ENCODE assay signal across 24 cellular contexts in genomic region chr14:104355101-104355691, GRCh38.
DNase-seq lines count a peak whose midpoint lies in the region; ATAC-seq, FAIRE-seq and TF ChIP-seq lines count a peak whose summit lies in the region.
"Had no signal": no experiment of that assay in that cellular context is flagged by ENCODE, and none has a peak within 500 bp of the region (broad histone marks: within the 10 kb centered on the region; RNA-seq: fewer than 3 reads in every experiment).

No MANE protein-coding gene starts in this region.

- TF ChIP-seq POLR2A in K562 (conservative IDR thresholded peaks at IDR 0.05), result no peak
- TF ChIP-seq POLR2A in suprapubic skin (IDR thresholded peaks at IDR 0.05), result no peak

- intact Hi-C loops in K562 (cut with micrococcal nuclease), result no loop called here

- no peaks in the 10 kb centered on the region for H3K9me3 Mint-ChIP-seq in activated naive CD8-positive, alpha-beta T cell treated with anti-CD3 and anti-CD28 coated beads, Interleukin-2, amount 10 ng/mL, durations not matched to agents 7 days and 5 days
- peaks cover 3% of the 10 kb centered on the region for H3K9me3 Mint-ChIP-seq in activated naive CD8-positive, alpha-beta T cell treated with anti-CD3 and anti-CD28 coated beads, Interleukin-2, amount 50 U/mL, for 24 hours
- peaks cover 5% of the 10 kb centered on the region for H3K9me3 Mint-ChIP-seq in endothelial cell (ENCODE audit: unreplicated experiment)
- H3K9me3 Mint-ChIP-seq: activated T-helper 1 cell treated with anti-CD3 and anti-CD28 coated beads, Interleukin-12 subunit alpha, Interleukin-12 subunit beta, Interleukin-2, Interleukin-4 antibody, amounts not matched to agents 30 ng/mL and 10 ng/mL and 1 ng/mL, durations not matched to agents 14 hours and 24 hours and 36 hours had no signal

- no peak for FAIRE-seq in K562 (lab: Jason Lieb, UNC)
- FAIRE-seq: H1, TTC549 had no signal

- CTCF ChIA-PET in K562 (lab: Yijun Ruan, JAX; ENCODE audit: low intra/inter-chr PET ratio), result no interaction called here

- H4K8ac ChIP-seq in mesendoderm (ENCODE audit: low read depth, low read length), result no peak overlapping the region

- no peak overlapping the region for H2BK120ac ChIP-seq in mesendoderm (ENCODE audit: low read depth, low read length)

- no peaks in the 10 kb centered on the region for H3K36me3 Mint-ChIP-seq in activated naive CD8-positive, alpha-beta T cell treated with anti-CD3 and anti-CD28 coated beads, Interleukin-2, amount 10 ng/mL, durations not matched to agents 7 days and 5 days
- H3K36me3 Mint-ChIP-seq in activated naive CD8-positive, alpha-beta T cell treated with anti-CD3 and anti-CD28 coated beads, Interleukin-2, amount 50 U/mL, for 24 hours (ENCODE audit: low read depth), result no peaks in the 10 kb centered on the region
- H3K36me3 Mint-ChIP-seq in endothelial cell (ENCODE audit: low read depth, unreplicated experiment), result no peaks in the 10 kb centered on the region
- H3K36me3 Mint-ChIP-seq: stimulated activated effector memory CD8-positive, alpha-beta T cell treated with anti-CD3 and anti-CD28 coated beads, Interleukin-12 subunit alpha, Interleukin-12 subunit beta, amount 100 ng/mL, for 72 hours had no signal

- no peaks in the 10 kb centered on the region for H3K79me1 ChIP-seq in mesendoderm (ENCODE audit: low read length)

- H3K9ac ChIP-seq in K562 (ENCODE audit: insufficient read depth in 1 of 2, low read depth in 2 of 2, low read length in 2 of 2) (no peak overlapping the region), mesendoderm (ENCODE audit: low read length) (no peak overlapping the region)
- H3K9ac ChIP-seq: BLaER1 treated with 17β-estradiol and CSF1 and Interleukin-3, amounts not matched to agents 10 nM and 100 nM had no signal

- H3K4me1 Mint-ChIP-seq in activated naive CD8-positive, alpha-beta T cell treated with anti-CD3 and anti-CD28 coated beads, Interleukin-2, amount 10 ng/mL, durations not matched to agents 7 days and 5 days, result no peaks in the 10 kb centered on the region
- no peaks in the 10 kb centered on the region for H3K4me1 Mint-ChIP-seq in activated naive CD8-positive, alpha-beta T cell treated with anti-CD3 and anti-CD28 coated beads, Interleukin-2, amount 50 U/mL, for 24 hours
- H3K4me1 Mint-ChIP-seq in endothelial cell (ENCODE audit: unreplicated experiment), result peaks cover 11% of the 10 kb centered on the region
- H3K4me1 Mint-ChIP-seq: stimulated activated effector memory CD8-positive, alpha-beta T cell treated with anti-CD3 and anti-CD28 coated beads, Interleukin-12 subunit alpha, Interleukin-12 subunit beta, amount 100 ng/mL, for 72 hours had no signal

- no peak overlapping the region for H2AFZ ChIP-seq in K562 (ENCODE audit: low read depth, low read length)

- H2BK5ac ChIP-seq in mesendoderm (ENCODE audit: low read length), result no peak overlapping the region

- no peak overlapping the region for H4K5ac ChIP-seq in mesendoderm (ENCODE audit: low read length)

- H3K27ac ChIP-seq in K562 (ENCODE audit: extremely low read depth, low read depth, low read length) (no peak overlapping the region), mesendoderm (ENCODE audit: low read depth, low read length) (no peak overlapping the region), suprapubic skin (no peak overlapping the region)
- H3K27ac ChIP-seq: BLaER1 treated with 17β-estradiol and CSF1 and Interleukin-3, amounts not matched to agents 10 nM and 100 nM; foreskin keratinocyte; SJSA1 had no signal

- no peak overlapping the region for H3K18ac ChIP-seq in mesendoderm (ENCODE audit: low read length)

- H3K56ac ChIP-seq in mesendoderm (ENCODE audit: low read length), result peak overlapping the region; percentile 7

- peaks cover 1% of the 10 kb centered on the region for H3K27me3 Mint-ChIP-seq in activated naive CD8-positive, alpha-beta T cell treated with anti-CD3 and anti-CD28 coated beads, Interleukin-2, amount 10 ng/mL, durations not matched to agents 7 days and 5 days
- H3K27me3 Mint-ChIP-seq in activated naive CD8-positive, alpha-beta T cell treated with anti-CD3 and anti-CD28 coated beads, Interleukin-2, amount 50 U/mL, for 24 hours, result no peaks in the 10 kb centered on the region
- peaks cover 6% of the 10 kb centered on the region for H3K27me3 Mint-ChIP-seq in endothelial cell (ENCODE audit: unreplicated experiment)

- H3K27ac Mint-ChIP-seq in activated naive CD8-positive, alpha-beta T cell treated with anti-CD3 and anti-CD28 coated beads, Interleukin-2, amount 10 ng/mL, durations not matched to agents 7 days and 5 days, result no peak overlapping the region
- H3K27ac Mint-ChIP-seq in activated naive CD8-positive, alpha-beta T cell treated with anti-CD3 and anti-CD28 coated beads, Interleukin-2, amount 50 U/mL, for 24 hours, result no peak overlapping the region
- H3K27ac Mint-ChIP-seq in endothelial cell (ENCODE audit: unreplicated experiment), result no peak overlapping the region
- H3K27ac Mint-ChIP-seq: activated T-helper 1 cell treated with anti-CD3 and anti-CD28 coated beads, Interleukin-12 subunit alpha, Interleukin-12 subunit beta, Interleukin-2, Interleukin-4 antibody, amounts not matched to agents 30 ng/mL and 10 ng/mL and 1 ng/mL, durations not matched to agents 14 hours and 24 hours and 36 hours; progenitor cell of endocrine pancreas; stimulated activated effector memory CD8-positive, alpha-beta T cell treated with anti-CD3 and anti-CD28 coated beads, Interleukin-12 subunit alpha, Interleukin-12 subunit beta, amount 100 ng/mL, for 72 hours had no signal

- no peak for TF ChIP-seq RAD21 in K562 (CRISPR knock-in tag; conservative IDR thresholded peaks at IDR 0.05 in 1 of 2, IDR thresholded peaks at IDR 0.05 in 1 of 2)

- BruUV-seq in K562 (replicated peaks; lab: Mats Ljungman, UMichigan), result no TSS peak

- TF ChIP-seq EP300 in K562 (IDR thresholded peaks at IDR 0.05; ENCODE audit: low read length) (no peak), suprapubic skin (IDR thresholded peaks at IDR 0.05) (no peak)

- H3K4me2 ChIP-seq in K562 (ENCODE audit: insufficient read depth, low read length), result no peak overlapping the region
- H3K4me2 ChIP-seq in mesendoderm (ENCODE audit: low read length), result no peak overlapping the region
- H3K4me2 ChIP-seq: BLaER1 treated with 17β-estradiol and CSF1 and Interleukin-3, amounts not matched to agents 10 nM and 100 nM had no signal

- H3K36me3 ChIP-seq in K562 (ENCODE audit: control insufficient read depth, insufficient read depth, low read length) (no peaks in the 10 kb centered on the region), mesendoderm (ENCODE audit: control insufficient read depth, insufficient read depth, low read length) (no peaks in the 10 kb centered on the region), suprapubic skin (no peaks in the 10 kb centered on the region)
- H3K36me3 ChIP-seq: BLaER1 treated with 17β-estradiol and CSF1 and Interleukin-3, amounts not matched to agents 10 nM and 100 nM; SJSA1 had no signal

- H3K79me2 ChIP-seq in K562 (ENCODE audit: control insufficient read depth, insufficient read depth, low read length) (no peaks in the 10 kb centered on the region), mesendoderm (ENCODE audit: control insufficient read depth, insufficient read depth, low read length) (no peaks in the 10 kb centered on the region)

- peak; percentile 22 for DNase-seq in activated naive CD8-positive, alpha-beta T cell treated with anti-CD3 and anti-CD28 coated beads, Interleukin-2, amount 10 ng/mL, durations not matched to agents 7 days and 5 days
- no peak for DNase-seq in activated naive CD8-positive, alpha-beta T cell treated with anti-CD3 and anti-CD28 coated beads, Interleukin-2, amount 50 U/mL, for 24 hours
- DNase-seq in K562 (ENCODE audit: extremely low read depth in 1 of 4, low spot score in 3 of 4) (peak in 3 of 4 experiments; percentile 19 to 23 (median 21)), mesendoderm (no peak), suprapubic skin (ENCODE audit: low spot score in 2 of 2) (peak; percentile 53 to 74), endothelial cell (ENCODE audit: low spot score) (no peak), NCI-H345 treated with DMSO at 0.1 percent for 48 hours (lab: John Stamatoyannopoulos, UW; ENCODE audit: unreplicated experiment) (no peak), NCI-H1092 treated with DMSO at 0.1 percent for 48 hours (lab: John Stamatoyannopoulos, UW) (no peak)
- DNase-seq: activated CD4-positive, alpha-beta T cell treated with anti-CD3 and anti-CD28 coated beads for 1 hour; DND-41; effector CD8-positive, alpha-beta T cell; foreskin keratinocyte; NCI-H2171; NCI-H524 treated with DMSO at 0.1 percent for 48 hours; stimulated activated CD4-positive, alpha-beta T cell treated with anti-CD3 and anti-CD28 coated beads, Interleukin-2, amount 100 ng/mL, for 48 hours had no signal

- H3K4me3 Mint-ChIP-seq in activated naive CD8-positive, alpha-beta T cell treated with anti-CD3 and anti-CD28 coated beads, Interleukin-2, amount 10 ng/mL, durations not matched to agents 7 days and 5 days, result no peak overlapping the region
- no peak overlapping the region for H3K4me3 Mint-ChIP-seq in activated naive CD8-positive, alpha-beta T cell treated with anti-CD3 and anti-CD28 coated beads, Interleukin-2, amount 50 U/mL, for 24 hours
- H3K4me3 Mint-ChIP-seq in endothelial cell (ENCODE audit: unreplicated experiment), result no peak overlapping the region
- H3K4me3 Mint-ChIP-seq: activated T-helper 1 cell treated with anti-CD3 and anti-CD28 coated beads, Interleukin-12 subunit alpha, Interleukin-12 subunit beta, Interleukin-2, Interleukin-4 antibody, amounts not matched to agents 30 ng/mL and 10 ng/mL and 1 ng/mL, durations not matched to agents 14 hours and 24 hours and 36 hours; stimulated activated effector memory CD8-positive, alpha-beta T cell treated with anti-CD3 and anti-CD28 coated beads, Interleukin-12 subunit alpha, Interleukin-12 subunit beta, amount 100 ng/mL, for 72 hours had no signal

- TF ChIP-seq CTCF in K562 (IDR thresholded peaks at IDR 0.05 in 2 of 3, conservative IDR thresholded peaks at IDR 0.05 in 1 of 3; ENCODE audit: insufficient read depth in 2 of 3, low read depth in 1 of 3, low read length in 3 of 3) (no peak), suprapubic skin (IDR thresholded peaks at IDR 0.05) (no peak), endothelial cell (IDR thresholded peaks at IDR 0.05; ENCODE audit: unreplicated experiment) (no peak)

- no peaks in the 10 kb centered on the region for H3K9me1 ChIP-seq in K562 (ENCODE audit: control insufficient read depth, insufficient read depth, low read length)

- H3K4me3 ChIP-seq in K562 (no peak overlapping the region), mesendoderm (ENCODE audit: low read length) (no peak overlapping the region), suprapubic skin (no peak overlapping the region)
- H3K4me3 ChIP-seq: BLaER1 treated with 17β-estradiol and CSF1 and Interleukin-3, amounts not matched to agents 10 nM and 100 nM; SJSA1; skin epidermis had no signal

- H3K9me3 ChIP-seq in K562 (replicated peaks; ENCODE audit: control insufficient read depth, insufficient read depth, low read depth, low read length), result no peaks in the 10 kb centered on the region
- H3K9me3 ChIP-seq in suprapubic skin, result no peaks in the 10 kb centered on the region
- H3K9me3 ChIP-seq: Caco-2, SJSA1 had no signal

- no peak overlapping the region for H3K23ac ChIP-seq in mesendoderm (ENCODE audit: low read length)

- ATAC-seq in activated naive CD8-positive, alpha-beta T cell treated with anti-CD3 and anti-CD28 coated beads, Interleukin-2, amount 10 ng/mL, durations not matched to agents 7 days and 5 days (ENCODE audit: low read depth), result no peak
- ATAC-seq in activated naive CD8-positive, alpha-beta T cell treated with anti-CD3 and anti-CD28 coated beads, Interleukin-2, amount 50 U/mL, for 24 hours, result no peak
- ATAC-seq in K562, result peak; percentile 47; the same call in 1 of the 3 replicates
- ATAC-seq: foreskin keratinocyte; stimulated activated effector memory CD8-positive, alpha-beta T cell treated with anti-CD3 and anti-CD28 coated beads, Interleukin-12 subunit alpha, Interleukin-12 subunit beta, amount 100 ng/mL, for 72 hours had no signal

- in situ Hi-C loops in K562 (cut with MboI), result no loop called here

- H4K20me1 ChIP-seq in K562 (replicated peaks; ENCODE audit: control insufficient read depth, insufficient read depth, low read length), result no peaks in the 10 kb centered on the region

- peaks cover 0 to 17% of the 10 kb centered on the region in 2 experiments; a peak in 2 of 5 replicates for H3K27me3 ChIP-seq in K562 (ENCODE audit: control insufficient read depth in 2 of 2, insufficient read depth in 2 of 2, low read length in 2 of 2)
- H3K27me3 ChIP-seq in mesendoderm (ENCODE audit: insufficient read depth, low read length, poor library complexity), result no peaks in the 10 kb centered on the region
- peaks cover 23% of the 10 kb centered on the region for H3K27me3 ChIP-seq in suprapubic skin
- H3K27me3 ChIP-seq: BLaER1 treated with 17β-estradiol and CSF1 and Interleukin-3, amounts not matched to agents 10 nM and 100 nM; foreskin keratinocyte; SJSA1 had no signal

- WGBS in K562 (ENCODE audit: insufficient coverage, low coverage, missing lambda C conversion rate), result 15% methylated on average over 4 of the region's 19 CpGs
- no CpG with 5 or more reads among the region's 19 CpGs for WGBS in mesendoderm (ENCODE audit: extremely low coverage, insufficient coverage, low lambda C conversion rate)
- WGBS in suprapubic skin, result 71% methylated on average over 4 of the region's 19 CpGs

- H3K4ac ChIP-seq in mesendoderm (ENCODE audit: low read depth, low read length), result no peak overlapping the region

- peaks cover 0 to 5% of the 10 kb centered on the region in 2 experiments; a peak in 1 of 5 replicates for H3K4me1 ChIP-seq in K562 (replicated peaks in 1 of 2; ENCODE audit: control insufficient read depth in 2 of 2, insufficient read depth in 2 of 2, low read length in 2 of 2)
- H3K4me1 ChIP-seq in mesendoderm (ENCODE audit: control insufficient read depth, low read depth, low read length), result no peaks in the 10 kb centered on the region
- no peaks in the 10 kb centered on the region for H3K4me1 ChIP-seq in suprapubic skin
- H3K4me1 ChIP-seq: Caco-2, foreskin keratinocyte, SJSA1 had no signal

- POLR2A ChIA-PET in activated naive CD8-positive, alpha-beta T cell treated with anti-CD3 and anti-CD28 coated beads, Interleukin-2, amount 10 ng/mL, durations not matched to agents 7 days and 5 days (lab: Charles Lee), result no interaction called here
- POLR2A ChIA-PET in K562 (lab: Yijun Ruan, JAX), result no interaction called here

- no peak overlapping the region for H2AK5ac ChIP-seq in mesendoderm (ENCODE audit: low read length)

- no peak overlapping the region for H2BK15ac ChIP-seq in mesendoderm (replicated peaks; ENCODE audit: low read depth)

Comparison
In these comparisons a context has a peak if more than half of its experiments do, and no peak if none do; other contexts are left out.
1. DNase-seq: peak in activated naive CD8-positive, alpha-beta T cell treated with anti-CD3 and anti-CD28 coated beads, Interleukin-2, amount 10 ng/mL, durations not matched to agents 7 days and 5 days (single experiment), K562 (3 of 4) and suprapubic skin (2 of 2); none in activated naive CD8-positive, alpha-beta T cell treated with anti-CD3 and anti-CD28 coated beads, Interleukin-2, amount 50 U/mL, for 24 hours (single experiment), mesendoderm (single experiment), endothelial cell (single experiment), NCI-H345 treated with DMSO at 0.1 percent for 48 hours (single experiment) and NCI-H1092 treated with DMSO at 0.1 percent for 48 hours (single experiment).